17 cellular contexts compared by ENCODE assay signal in genomic region chr4:73080789-73081188, GRCh38. TPM values are rescaled to one million over a fixed set of nuclear protein-coding genes. Genes with fewer than 3 reads are reported as not detected.
DNase-seq lines count a peak whose midpoint lies in the region; ATAC-seq and TF ChIP-seq lines count a peak whose summit lies in the region.
"Had no signal": no experiment of that assay in that cellular context is flagged by ENCODE, and none has a peak within 500 bp of the region (broad histone marks: within the 10 kb centered on the region; RNA-seq: fewer than 3 reads in every experiment).

No MANE protein-coding gene starts in this region.

- POLR2A ChIA-PET in SK-N-SH (lab: Yijun Ruan, JAX), result interaction anchor here (1.8 kb wide), 1 partner anchor 178 kb away, joined by 4 read pairs; the partner anchor contains the start of gene ANKRD17

- ATAC-seq in natural killer cell, result no peak
- no peak for ATAC-seq in natural killer cell treated with Interleukin-12 subunit alpha and Interleukin-12 subunit beta and Interleukin-15 and Interleukin-18, amount 100 ng/mL, for 72 hours
- ATAC-seq in thoracic aorta (ENCODE audit: insufficient number of reproducible peaks, low FRiP score, low read depth), result peak; percentile 68
- no peak for ATAC-seq in HG03565 (IDR thresholded peaks at IDR 0.05; ENCODE audit: unreplicated experiment)
- ATAC-seq: upper lobe of right lung had no signal

- peaks cover 0 to 6% of the 10 kb centered on the region in 2 donors for H3K4me1 Mint-ChIP-seq in natural killer cell
- H3K4me1 Mint-ChIP-seq in natural killer cell treated with Interleukin-12 subunit alpha and Interleukin-12 subunit beta and Interleukin-15 and Interleukin-18, amount 100 ng/mL, for 72 hours (ENCODE audit: low read depth in 2 of 2), result peaks cover 4 to 10% of the 10 kb centered on the region in 2 donors

- H3K36me3 Mint-ChIP-seq in natural killer cell, result no peaks in the 10 kb centered on the region
- peaks cover 24% of the 10 kb centered on the region for H3K36me3 Mint-ChIP-seq in natural killer cell treated with Interleukin-12 subunit alpha and Interleukin-12 subunit beta and Interleukin-15 and Interleukin-18, amount 100 ng/mL, for 72 hours

- H3K4me3 Mint-ChIP-seq in natural killer cell, result no peak overlapping the region
- no peak overlapping the region for H3K4me3 Mint-ChIP-seq in natural killer cell treated with Interleukin-12 subunit alpha and Interleukin-12 subunit beta and Interleukin-15 and Interleukin-18, amount 100 ng/mL, for 72 hours

- H3K9ac ChIP-seq in SK-N-SH, result no peak overlapping the region

- DNase-seq in natural killer cell, result no peak
- no peak for DNase-seq in natural killer cell treated with Interleukin-12 subunit alpha and Interleukin-12 subunit beta and Interleukin-15 and Interleukin-18, amount 100 ng/mL, for 72 hours (ENCODE audit: low spot score)
- peak; percentile 37 for DNase-seq in SK-N-SH
- peak; percentile 16 for DNase-seq in fibroblast of mammary gland (ENCODE audit: low read depth)
- no peak for DNase-seq in thoracic aorta (ENCODE audit: low spot score)
- no peak for DNase-seq in stimulated activated CD8-positive, alpha-beta memory T cell treated with anti-CD3 and anti-CD28 coated beads, Interleukin-4, amount 100 ng/mL, for 48 hours
- no peak for DNase-seq in DMS153 (lab: John Stamatoyannopoulos, UW)
- DNase-seq: activated CD4-positive, CD25-positive, alpha-beta regulatory T cell; heart left ventricle; Kasumi-1; kidney glomerular epithelial cell; NCI-H1694; NCI-H510A treated with DMSO at 0.1 percent for 48 hours; upper lobe of right lung had no signal

- TF ChIP-seq RAD21 in SK-N-SH (IDR thresholded peaks at IDR 0.05; ENCODE audit: low read length), result no peak

- H3K4me2 ChIP-seq in SK-N-SH, result no peak overlapping the region

- H3K27me3 Mint-ChIP-seq in natural killer cell (ENCODE audit: low read depth in 2 of 2), result no peaks in the 10 kb centered on the region
- H3K27me3 Mint-ChIP-seq in natural killer cell treated with Interleukin-12 subunit alpha and Interleukin-12 subunit beta and Interleukin-15 and Interleukin-18, amount 100 ng/mL, for 72 hours, result no peaks in the 10 kb centered on the region

- CTCF ChIA-PET in SK-N-SH (lab: Yijun Ruan, JAX), result interaction anchor here (1.4 to 2.0 kb wide), 3 partner anchors 9 to 176 kb away, joined by 4 to 9 read pairs (median 4); no protein-coding TSS in a partner anchor

- H3F3A ChIP-seq in SK-N-SH (replicated peaks; ENCODE audit: insufficient read depth), result peaks cover 13% of the 10 kb centered on the region

- H3K9me3 ChIP-seq in SK-N-SH (no peaks in the 10 kb centered on the region), thoracic aorta (no peaks in the 10 kb centered on the region)
- H3K9me3 ChIP-seq: heart left ventricle, prostate gland, upper lobe of right lung had no signal

- peaks cover 18% of the 10 kb centered on the region for H3K79me2 ChIP-seq in SK-N-SH (ENCODE audit: insufficient read depth)

- H3K27ac Mint-ChIP-seq in natural killer cell, result peak overlapping the region; percentile 47 to 67
- peak overlapping the region in 1 of 2 donors; percentile 17 for H3K27ac Mint-ChIP-seq in natural killer cell treated with Interleukin-12 subunit alpha and Interleukin-12 subunit beta and Interleukin-15 and Interleukin-18, amount 100 ng/mL, for 72 hours

- H3K4me3 ChIP-seq in SK-N-SH (ENCODE audit: low read depth in 2 of 2, low read length in 1 of 2) (no peak overlapping the region), fibroblast of mammary gland (ENCODE audit: control insufficient read depth, low read depth, low read length) (no peak overlapping the region), thoracic aorta (no peak overlapping the region)
- H3K4me3 ChIP-seq: cardiac muscle cell, heart left ventricle, prostate gland, upper lobe of right lung had no signal

- H3K9me2 ChIP-seq in SK-N-SH, result no peaks in the 10 kb centered on the region

- H3K27me3 ChIP-seq in SK-N-SH (ENCODE audit: insufficient read depth) (no peaks in the 10 kb centered on the region), thoracic aorta (replicated peaks; ENCODE audit: insufficient read depth) (no peaks in the 10 kb centered on the region)
- H3K27me3 ChIP-seq: cardiac muscle cell, heart left ventricle, upper lobe of right lung had no signal

- H3K36me3 ChIP-seq in SK-N-SH (replicated peaks in 1 of 2; ENCODE audit: control insufficient read depth in 1 of 2, insufficient read depth in 2 of 2, low read length in 1 of 2) (peaks cover 52 to 76% of the 10 kb centered on the region in 2 experiments), thoracic aorta (peaks cover 19% of the 10 kb centered on the region)

- no peaks in the 10 kb centered on the region for H3K9me3 Mint-ChIP-seq in natural killer cell
- no peaks in the 10 kb centered on the region for H3K9me3 Mint-ChIP-seq in natural killer cell treated with Interleukin-12 subunit alpha and Interleukin-12 subunit beta and Interleukin-15 and Interleukin-18, amount 100 ng/mL, for 72 hours

- intact Hi-C loops in natural killer cell (cut with micrococcal nuclease), result no loop called here

- WGBS in SK-N-SH (ENCODE audit: low lambda C conversion rate), result 62% methylated on average over 3 of the region's 3 CpGs

- TF ChIP-seq EP300 in SK-N-SH (IDR thresholded peaks at IDR 0.05; ENCODE audit: borderline replicate concordance in 1 of 2, low read depth in 1 of 2, low read length in 1 of 2), result no peak

- H3K4me1 ChIP-seq in SK-N-SH (ENCODE audit: control insufficient read depth in 1 of 2, insufficient read depth in 2 of 2, low read depth in 1 of 2, low read length in 1 of 2) (no peaks in the 10 kb centered on the region; a peak in 1 of 4 replicates), thoracic aorta (ENCODE audit: control insufficient read depth in 1 of 2, low read depth in 2 of 2) (peaks cover 0 to 2% of the 10 kb centered on the region in 2 donors)
- H3K4me1 ChIP-seq: prostate gland, upper lobe of right lung had no signal

- no peaks in the 10 kb centered on the region for H4K20me1 ChIP-seq in SK-N-SH (ENCODE audit: insufficient read depth)

- no peak overlapping the region for H2AFZ ChIP-seq in SK-N-SH (ENCODE audit: low read depth)

- no peak for TF ChIP-seq CTCF in natural killer cell (IDR thresholded peaks at IDR 0.05)
- no peak for TF ChIP-seq CTCF in SK-N-SH (IDR thresholded peaks at IDR 0.05)
- no peak for TF ChIP-seq CTCF in fibroblast of mammary gland (conservative IDR thresholded peaks at IDR 0.05; ENCODE audit: control insufficient read depth, insufficient read depth, low read depth, low read length)
- no peak for TF ChIP-seq CTCF in thoracic aorta (IDR thresholded peaks at IDR 0.05)

- H3K27ac ChIP-seq in SK-N-SH (ENCODE audit: low read depth in 2 of 2, low read length in 1 of 2), result peak overlapping the region in 1 of 2 experiments; percentile 26; a peak in 1 of 4 replicates
- H3K27ac ChIP-seq in thoracic aorta, result no peak overlapping the region
- H3K27ac ChIP-seq: cardiac muscle cell, heart left ventricle, prostate gland, upper lobe of right lung had no signal

TF ChIP-seq in SK-N-SH, 30 proteins besides CTCF, POLR2A, EP300 and RAD21:
- TF ChIP-seq TAF1 (IDR thresholded peaks at IDR 0.05; ENCODE audit: borderline replicate concordance, low read depth, low read length) (no peak), RXRA (IDR thresholded peaks at IDR 0.05; ENCODE audit: borderline replicate concordance, low read depth) (no peak), MXI1 (IDR thresholded peaks at IDR 0.05; ENCODE audit: low read depth, low read length) (no peak), GATA2 (CRISPR knock-in tag; IDR thresholded peaks at IDR 0.05) (0 out of 2 replicates have a peak, but pooled peaks have one; percentile 8)

RNA-seq across cellular contexts. Expression of gene COX18, which starts 11.3 kb away (rescaled TPM):
- total RNA-seq in natural killer cell (10 to 100 TPM in 1 of 3 donors, 1 to 10 TPM in 2; 9.6 to 10.3 (median 9.7) TPM), thoracic aorta (10 to 100 TPM; 10.9 to 16.5 TPM)
- 10 to 100 TPM; 12.7 to 16.6 TPM for total RNA-seq in natural killer cell treated with Interleukin-12 subunit alpha and Interleukin-12 subunit beta and Interleukin-15 and Interleukin-18, amount 100 ng/mL, for 72 hours
- 7.7 and 13.3 TPM in 2 replicates for polyA plus RNA-seq in SK-N-SH (2012; rRNA removed)
- polyA plus RNA-seq in SK-N-SH (2012; cell fraction: cytosol; rRNA removed), result 7.8 and 10.9 TPM in 2 replicates
- 9.0 and 10.7 TPM in 2 replicates for polyA plus RNA-seq in SK-N-SH (2012; cell fraction: nucleus; rRNA removed)

Comparison
In these comparisons a context has a peak if more than half of its experiments do, and no peak if none do; other contexts are left out.
1. DNase-seq: peak in SK-N-SH (single experiment) and fibroblast of mammary gland (single experiment); none in natural killer cell (single experiment), natural killer cell treated with Interleukin-12 subunit alpha and Interleukin-12 subunit beta and Interleukin-15 and Interleukin-18, amount 100 ng/mL, for 72 hours (single experiment), thoracic aorta (single experiment), stimulated activated CD8-positive, alpha-beta memory T cell treated with anti-CD3 and anti-CD28 coated beads, Interleukin-4, amount 100 ng/mL, for 48 hours (single experiment) and DMS153 (single experiment).